In genomic region chr12:105741786-105742566, GRCh38 we compare ENCODE assay signal across 13 cellular contexts.
A peak's percentile ranks its signal among the peaks of the same experiment; 100 is the strongest.
DNase-seq lines count a peak whose midpoint lies in the region; ATAC-seq and TF ChIP-seq lines count a peak whose summit lies in the region.
"Had no signal": no experiment of that assay in that cellular context is flagged by ENCODE, and none has a peak within 500 bp of the region (broad histone marks: within the 10 kb centered on the region; RNA-seq: fewer than 3 reads in every experiment).

No MANE protein-coding gene starts in this region.

- H3K36me3 ChIP-seq in thyroid gland = no peaks in the 10 kb centered on the region

- H3K4me1 ChIP-seq in thyroid gland = peaks cover 0 to 14% of the 10 kb centered on the region in 2 donors

- no peak for TF ChIP-seq POLR2A in thyroid gland (IDR thresholded peaks at IDR 0.05)

- ATAC-seq in GM21619 (IDR thresholded peaks at IDR 0.05; ENCODE audit: unreplicated experiment) = no peak
- ATAC-seq in GM19463 (IDR thresholded peaks at IDR 0.05; ENCODE audit: unreplicated experiment) = no peak
- ATAC-seq: left colon had no signal

- H3K27me3 Mint-ChIP-seq in nephron (ENCODE audit: low read depth) = no peaks in the 10 kb centered on the region
- H3K27me3 Mint-ChIP-seq: CD4-positive, CD25-positive, alpha-beta regulatory T cell had no signal

- TF ChIP-seq CTCF in AG09319 (IDR thresholded peaks at IDR 0.05; ENCODE audit: low read depth, low read length) = no peak
- no peak for TF ChIP-seq CTCF in epithelial cell of esophagus (IDR thresholded peaks at IDR 0.05; ENCODE audit: insufficient read depth, low read depth, low read length, missing control alignments)
- no peak for TF ChIP-seq CTCF in nephron (IDR thresholded peaks at IDR 0.05; ENCODE audit: unreplicated experiment in 3 of 3)
- no peak for TF ChIP-seq CTCF in thyroid gland (IDR thresholded peaks at IDR 0.05)

- no peak overlapping the region for H3K27ac ChIP-seq in thyroid gland

- H3K36me3 Mint-ChIP-seq in nephron (ENCODE audit: low read depth) = no peaks in the 10 kb centered on the region
- H3K36me3 Mint-ChIP-seq: CD4-positive, CD25-positive, alpha-beta regulatory T cell had no signal

- intact Hi-C loops in thyroid gland (cut with DNase I) = no loop called here

- 67 to 69% methylated on average over 7 to 8 of the region's 9 CpGs for WGBS in thyroid gland, 2 donors

- H3K4me1 Mint-ChIP-seq in nephron = peaks cover 38% of the 10 kb centered on the region
- H3K4me1 Mint-ChIP-seq: CD4-positive, CD25-positive, alpha-beta regulatory T cell had no signal

- H3K9me3 Mint-ChIP-seq in nephron = no peaks in the 10 kb centered on the region

- H3K4me3 Mint-ChIP-seq in nephron = peak overlapping the region in 1 of 3 experiments; percentile 14
- H3K4me3 Mint-ChIP-seq: CD4-positive, CD25-positive, alpha-beta regulatory T cell had no signal

- H3K27ac Mint-ChIP-seq in nephron = peak overlapping the region in 2 of 3 experiments; percentile 35 to 91
- H3K27ac Mint-ChIP-seq: CD4-positive, CD25-positive, alpha-beta regulatory T cell had no signal

- no peaks in the 10 kb centered on the region for H3K27me3 ChIP-seq in thyroid gland

- H3K4me3 ChIP-seq in epithelial cell of esophagus (ENCODE audit: low read length) (no peak overlapping the region), thyroid gland (replicated peaks in 1 of 3) (no peak overlapping the region)

- DNase-seq in AG09319 (ENCODE audit: extremely low read depth, low read depth) (peak; percentile 57), NCI-H524 treated with DMSO at 0.1 percent for 48 hours (lab: John Stamatoyannopoulos, UW) (peak; percentile 55), epithelial cell of esophagus (ENCODE audit: low read depth) (peak; percentile 84), thyroid gland (no peak), GF-D8 (lab: John Stamatoyannopoulos, UW) (no peak)
- DNase-seq: CD4-positive, CD25-positive, alpha-beta regulatory T cell; central memory CD4-positive, alpha-beta T cell; Karpas-422; left colon; stimulated activated CD4-positive, alpha-beta T cell treated with anti-CD3 and anti-CD28 coated beads, Interleukin-15, amount 100 ng/mL, for 24 hours had no signal

- no peaks in the 10 kb centered on the region for H3K9me3 ChIP-seq in thyroid gland

Comparison
In these comparisons a context has a peak if more than half of its experiments do, and no peak if none do; other contexts are left out.
1. DNase-seq: peak in AG09319 (single experiment), NCI-H524 treated with DMSO at 0.1 percent for 48 hours (single experiment) and epithelial cell of esophagus (single experiment); none in thyroid gland (0 of 2) and GF-D8 (single experiment).